7 cellular contexts compared by ENCODE assay signal in genomic region chr3:58434990-58435389, GRCh38. TPM values are rescaled to one million over a fixed set of nuclear protein-coding genes. Genes with fewer than 3 reads are reported as not detected.
DNase-seq lines count a peak whose midpoint lies in the region; TF ChIP-seq lines count a peak whose summit lies in the region.

No MANE protein-coding gene starts in this region.

- no peak overlapping the region; the same call in 1 of the 2 replicates for H3K14ac ChIP-seq in H9 (ENCODE audit: insufficient read depth, low read length)

- peaks cover under 1% of the 10 kb centered on the region; the same call in 1 of the 2 replicates for H3K27me3 Mint-ChIP-seq in H9 (ENCODE audit: low read depth)

- peak overlapping the region; percentile 80 for H2BK12ac ChIP-seq in H9 (ENCODE audit: insufficient read length, low read depth, low read length)

- no peak overlapping the region for H2BK5ac ChIP-seq in H9 (ENCODE audit: insufficient read length, low read length)

- H4K20me1 ChIP-seq in H9 (ENCODE audit: control insufficient read depth, insufficient read depth, insufficient read length) = no peaks in the 10 kb centered on the region

- H2BK120ac ChIP-seq in H9 (ENCODE audit: low read depth, low read length, poor library complexity, severe bottlenecking) = no peak overlapping the region

- no peaks in the 10 kb centered on the region for H3K79me1 ChIP-seq in H9 (ENCODE audit: insufficient read depth, low read depth, low read length, poor library complexity, severe bottlenecking)

- no peak overlapping the region for H4K91ac ChIP-seq in H9 (ENCODE audit: insufficient read length, low read depth, low read length)

- no peak overlapping the region for H3T11ph ChIP-seq in H9 (ENCODE audit: low read length)

- H3K27ac ChIP-seq in H9 (ENCODE audit: insufficient read length, low read depth, low read length) (peak overlapping the region; percentile 28), subcutaneous abdominal adipose tissue (ENCODE audit: low read depth, low read length) (peak overlapping the region; percentile 82), WERI-Rb-1 (no peak overlapping the region)

- WGBS in H9 (ENCODE audit: extremely low coverage, insufficient read length, low lambda C conversion rate) = no CpG with 5 or more reads among the region's 1 CpG

- H3K23me2 ChIP-seq in H9 (ENCODE audit: insufficient read length, low read depth, low read length, poor library complexity, severe bottlenecking) = no peaks in the 10 kb centered on the region

- H3K4me2 ChIP-seq in H9 (ENCODE audit: insufficient read depth, insufficient read length, low read length) = peak overlapping the region; percentile 38

- H3K9ac ChIP-seq in H9 (ENCODE audit: extremely low read depth, insufficient read length, low read length) (no peak overlapping the region), adipocyte (ENCODE audit: low read length) (peak overlapping the region; percentile 82), iPS-15b (ENCODE audit: low read depth, low read length) (no peak overlapping the region), subcutaneous abdominal adipose tissue (ENCODE audit: low read length in 5 of 5) (peak overlapping the region in 2 of 5 donors; percentile 8 to 20)

- peak overlapping the region; percentile 22 to 92; a peak in 3 of 5 replicates for H3K4me3 Mint-ChIP-seq in H9

- no peak overlapping the region for H3K23ac ChIP-seq in H9 (ENCODE audit: insufficient read length, low read depth, low read length)

- H3K56ac ChIP-seq in H9 (ENCODE audit: insufficient read length, low read depth, low read length) = no peak overlapping the region

- no peak overlapping the region for H4K8ac ChIP-seq in H9 (replicated peaks; ENCODE audit: insufficient read length, low read depth, low read length)

- H3K4ac ChIP-seq in H9 (ENCODE audit: low read depth, low read length) = no peak overlapping the region

- peaks cover 20 to 22% (median 20%) of the 10 kb centered on the region in 3 experiments for H3K36me3 Mint-ChIP-seq in H9 (ENCODE audit: insufficient read depth in 1 of 3, low read depth in 3 of 3)

- peak overlapping the region; percentile 88 for H3K18ac ChIP-seq in H9 (ENCODE audit: insufficient read length, low read depth, low read length)

- H3K4me1 ChIP-seq in H9 (ENCODE audit: insufficient read depth, low read length) (peaks cover 9% of the 10 kb centered on the region; the same call in 1 of the 2 replicates), adipocyte (ENCODE audit: control insufficient read depth, insufficient read depth, low read length) (peaks cover 31% of the 10 kb centered on the region), iPS-15b (ENCODE audit: control insufficient read depth, insufficient read depth, low read length) (peaks cover 21% of the 10 kb centered on the region), subcutaneous abdominal adipose tissue (ENCODE audit: control insufficient read depth in 5 of 5, insufficient read depth in 5 of 5, low read length in 5 of 5) (peaks cover 4 to 40% (median 26%) of the 10 kb centered on the region in 5 donors), BE2C (no peaks in the 10 kb centered on the region)

- peaks cover 20% of the 10 kb centered on the region for H3K36me3 ChIP-seq in adipocyte (ENCODE audit: control insufficient read depth, insufficient read depth, low read length, severe bottlenecking)
- peaks cover 10% of the 10 kb centered on the region for H3K36me3 ChIP-seq in iPS-15b (ENCODE audit: control insufficient read depth, insufficient read depth, low read length)
- H3K36me3 ChIP-seq in subcutaneous abdominal adipose tissue (ENCODE audit: control insufficient read depth in 5 of 5, insufficient read depth in 5 of 5, low read length in 5 of 5) = peaks cover 8 to 19% (median 18%) of the 10 kb centered on the region in 5 donors
- peaks cover 3% of the 10 kb centered on the region; the same call in 1 of the 2 replicates for H3K36me3 ChIP-seq in BE2C
- H3K36me3 ChIP-seq in WERI-Rb-1 = peaks cover 27% of the 10 kb centered on the region

- H2BK15ac ChIP-seq in H9 (ENCODE audit: low read depth, low read length) = no peak overlapping the region

- H2AFZ ChIP-seq in H9 (ENCODE audit: low read length) = no peak overlapping the region

- peak overlapping the region; percentile 90 to 98 (median 96) for H3K27ac Mint-ChIP-seq in H9

- TF ChIP-seq CTCF in H9 (conservative IDR thresholded peaks at IDR 0.05) = no peak
- TF ChIP-seq CTCF in BE2C (IDR thresholded peaks at IDR 0.05; ENCODE audit: low read depth, low read length) = no peak
- no peak for TF ChIP-seq CTCF in WERI-Rb-1 (IDR thresholded peaks at IDR 0.05; ENCODE audit: low read depth, low read length)

- H4K5ac ChIP-seq in H9 (ENCODE audit: insufficient read length, low read depth, low read length) = no peak overlapping the region

- H3K9me3 ChIP-seq in H9 (ENCODE audit: control insufficient read depth, low read depth, low read length) = no peaks in the 10 kb centered on the region
- H3K9me3 ChIP-seq in adipocyte (ENCODE audit: control insufficient read depth, low read length) = no peaks in the 10 kb centered on the region
- H3K9me3 ChIP-seq in iPS-15b (ENCODE audit: control insufficient read depth, insufficient read depth, low read length) = no peaks in the 10 kb centered on the region
- no peaks in the 10 kb centered on the region for H3K9me3 ChIP-seq in subcutaneous abdominal adipose tissue (ENCODE audit: control insufficient read depth in 5 of 5, low read length in 5 of 5)
- H3K9me3 ChIP-seq in BE2C = no peaks in the 10 kb centered on the region
- no peaks in the 10 kb centered on the region for H3K9me3 ChIP-seq in WERI-Rb-1 (ENCODE audit: severe bottlenecking)

- peak overlapping the region; percentile 58 for H3K4me3 ChIP-seq in adipocyte (ENCODE audit: low read length)
- H3K4me3 ChIP-seq in iPS-15b (ENCODE audit: low read depth, low read length) = peak overlapping the region; percentile 61
- no peak overlapping the region for H3K4me3 ChIP-seq in subcutaneous abdominal adipose tissue (ENCODE audit: low read depth in 1 of 5, low read length in 5 of 5)
- H3K4me3 ChIP-seq in BE2C (ENCODE audit: low read depth, low read length) = no peak overlapping the region
- H3K4me3 ChIP-seq in WERI-Rb-1 (ENCODE audit: low read depth, low read length) = no peak overlapping the region

- H3K27me3 ChIP-seq in H9 (ENCODE audit: insufficient read depth, low read length) = no peaks in the 10 kb centered on the region
- H3K27me3 ChIP-seq in adipocyte (replicated peaks; ENCODE audit: control insufficient read depth, insufficient read depth, low read length) = no peaks in the 10 kb centered on the region
- H3K27me3 ChIP-seq in iPS-15b (ENCODE audit: control insufficient read depth, insufficient read depth, low read length) = no peaks in the 10 kb centered on the region
- no peaks in the 10 kb centered on the region for H3K27me3 ChIP-seq in subcutaneous abdominal adipose tissue (ENCODE audit: control insufficient read depth in 5 of 5, insufficient read depth in 4 of 5, low read length in 5 of 5)
- H3K27me3 ChIP-seq in BE2C = no peaks in the 10 kb centered on the region
- H3K27me3 ChIP-seq in WERI-Rb-1 (ENCODE audit: insufficient read depth, low read depth, severe bottlenecking) = no peaks in the 10 kb centered on the region

- H3K4me1 Mint-ChIP-seq in H9 = peaks cover 33 to 40% of the 10 kb centered on the region in 2 experiments

- peaks cover 1% of the 10 kb centered on the region; the same call in 1 of the 2 replicates for H3K79me2 ChIP-seq in H9 (ENCODE audit: insufficient read depth, low read length)

- no peak overlapping the region for H2BK20ac ChIP-seq in H9 (ENCODE audit: low read depth, low read length, poor library complexity, severe bottlenecking)

- H3K9me3 Mint-ChIP-seq in H9 = no peaks in the 10 kb centered on the region; a peak in 1 of 5 replicates

- H2AK5ac ChIP-seq in H9 (ENCODE audit: insufficient read length, low read length) = no peak overlapping the region

- DNase-seq in H9 (peak; percentile 90), adipocyte (ENCODE audit: low read depth) (peak; percentile 52), pons (ENCODE audit: low spot score) (no peak), BE2C (no peak), WERI-Rb-1 (no peak)

RNA-seq across cellular contexts. Expression of gene PDHB, which starts 1.4 kb away (rescaled TPM):
- 131 and 132 TPM in 2 replicates for total RNA-seq in H9 (2021)
- 58.6 TPM for polyA plus RNA-seq in BE2C (2012; ENCODE audit: insufficient read depth, insufficient read length, low read depth)

RNA-seq across cellular contexts. Expression of gene KCTD6, which starts 56.9 kb away (rescaled TPM):
- 14.2 and 15.7 TPM in 2 replicates for total RNA-seq in H9 (2021)
- polyA plus RNA-seq in BE2C (2012; ENCODE audit: insufficient read depth, insufficient read length, low read depth) = 8.0 TPM

Comparison
In these comparisons a context has a peak if more than half of its experiments do, and no peak if none do; other contexts are left out.
1. DNase-seq: peak in H9 (single experiment) and adipocyte (single experiment); none in pons (single experiment), BE2C (single experiment) and WERI-Rb-1 (single experiment).
2. H3K4me3 ChIP-seq: peak in adipocyte (single experiment) and iPS-15b (single experiment); none in subcutaneous abdominal adipose tissue (0 of 5), BE2C (single experiment) and WERI-Rb-1 (single experiment).